14 cellular contexts compared by ENCODE assay signal in genomic region chr2:46989491-46990230, GRCh38. TPM values are rescaled to one million over a fixed set of nuclear protein-coding genes. Genes with fewer than 3 reads are reported as not detected.
DNase-seq lines count a peak whose midpoint lies in the region; ATAC-seq and TF ChIP-seq lines count a peak whose summit lies in the region.
"Had no signal": no experiment of that assay in that cellular context is flagged by ENCODE, and none has a peak within 500 bp of the region (broad histone marks: within the 10 kb centered on the region; RNA-seq: fewer than 3 reads in every experiment).

No MANE protein-coding gene starts in this region.

- 63 to 64% methylated on average over 7 of the region's 7 CpGs for whole genome bisulfite sequencing in esophagus, 2 donors
- 67% methylated on average over 7 of the region's 7 CpGs for WGBS in prostate gland
- WGBS in aorta, 2 donors, result 6 to 11% methylated on average over 7 of the region's 7 CpGs

- DNase-seq in stimulated activated naive CD8-positive, alpha-beta T cell treated with anti-CD3 and anti-CD28 coated beads, Interleukin-15, Interleukin-2, amounts not matched to agents 100 U/mL and 50 U/mL, for 24 hours, result no peak
- DNase-seq in prostate gland (ENCODE audit: low spot score), result no peak
- peak in 1 of 2 donors; percentile 63 for DNase-seq in aorta
- DNase-seq in germinal center (ENCODE audit: low spot score), result no peak
- DNase-seq: activated T-cell treated with anti-CD3 and anti-CD28 coated beads, Interleukin-2, amount 50 U/mL, for 24 hours; NCI-H2081 treated with DMSO at 0.1 percent for 48 hours had no signal

- peak overlapping the region; percentile 32 to 73 for H3K27ac ChIP-seq in esophagus (ENCODE audit: low read depth in 2 of 2, low read length in 1 of 2)
- peak overlapping the region; percentile 62 to 71 for H3K27ac ChIP-seq in prostate gland
- H3K27ac ChIP-seq in aorta (ENCODE audit: low read depth in 1 of 2, low read length in 2 of 2), result peak overlapping the region; percentile 63 to 93
- H3K27ac ChIP-seq: epithelial cell of prostate, KMS-11 had no signal

- no peaks in the 10 kb centered on the region for H3K9me3 Mint-ChIP-seq in stimulated activated naive CD8-positive, alpha-beta T cell treated with anti-CD3 and anti-CD28 coated beads, Interleukin-15, Interleukin-2, amounts not matched to agents 100 ng/mL and 50 ng/mL, for 24 hours
- H3K9me3 Mint-ChIP-seq: activated T-cell treated with anti-CD3 and anti-CD28 coated beads, Interleukin-2, amount 50 U/mL, for 24 hours had no signal

- ATAC-seq in stimulated activated naive CD8-positive, alpha-beta T cell treated with anti-CD3 and anti-CD28 coated beads, Interleukin-15, Interleukin-2, amounts not matched to agents 100 U/mL and 50 U/mL, for 24 hours, result no peak
- no peak for ATAC-seq in aorta (ENCODE audit: low FRiP score)
- no peak for ATAC-seq in GM19324 (IDR thresholded peaks at IDR 0.05; ENCODE audit: low FRiP score, unreplicated experiment)
- ATAC-seq in HG03280 (IDR thresholded peaks at IDR 0.05; ENCODE audit: unreplicated experiment), result no peak
- ATAC-seq: SK-N-SH treated with all-trans-retinoic acid at 6 μM for 48 hours had no signal

- H3K9me3 ChIP-seq in esophagus (ENCODE audit: control insufficient read depth in 2 of 2, insufficient read depth in 1 of 2, low read depth in 1 of 2, low read length in 1 of 2) (no peaks in the 10 kb centered on the region), prostate gland (no peaks in the 10 kb centered on the region), aorta (ENCODE audit: control insufficient read depth, low read length) (no peaks in the 10 kb centered on the region)

- H3K4me1 ChIP-seq in esophagus (ENCODE audit: control insufficient read depth in 2 of 2, insufficient read depth in 2 of 2, low read length in 1 of 2) (peaks cover 11 to 27% of the 10 kb centered on the region in 2 donors), prostate gland (replicated peaks) (peaks cover 20% of the 10 kb centered on the region), aorta (ENCODE audit: control insufficient read depth in 1 of 2, insufficient read depth in 2 of 2, low read length in 2 of 2) (peaks cover 0 to 4% of the 10 kb centered on the region in 2 donors)

- peaks cover 28% of the 10 kb centered on the region for H3K4me1 Mint-ChIP-seq in stimulated activated naive CD8-positive, alpha-beta T cell treated with anti-CD3 and anti-CD28 coated beads, Interleukin-15, Interleukin-2, amounts not matched to agents 100 ng/mL and 50 ng/mL, for 24 hours (ENCODE audit: low read depth)

- TF ChIP-seq POLR2A in prostate gland (IDR thresholded peaks at IDR 0.05), result no peak

- no peaks in the 10 kb centered on the region for H3K27me3 Mint-ChIP-seq in stimulated activated naive CD8-positive, alpha-beta T cell treated with anti-CD3 and anti-CD28 coated beads, Interleukin-15, Interleukin-2, amounts not matched to agents 100 ng/mL and 50 ng/mL, for 24 hours
- H3K27me3 Mint-ChIP-seq: activated T-cell treated with anti-CD3 and anti-CD28 coated beads, Interleukin-2, amount 50 U/mL, for 24 hours had no signal

- H3K36me3 ChIP-seq in esophagus (ENCODE audit: control insufficient read depth in 2 of 2, insufficient read depth in 2 of 2, low read length in 1 of 2) (peaks cover 3 to 34% of the 10 kb centered on the region in 2 donors), prostate gland (peaks cover 0 to 3% of the 10 kb centered on the region in 2 donors), aorta (ENCODE audit: control insufficient read depth in 1 of 2, insufficient read depth in 2 of 2, low read length in 1 of 2) (peaks cover 0 to 6% of the 10 kb centered on the region in 2 donors)

- intact Hi-C loops in prostate gland (cut with DNase I) (no loop called here), aorta (cut with DNase I) (no loop called here)

- H3K27ac Mint-ChIP-seq in stimulated activated naive CD8-positive, alpha-beta T cell treated with anti-CD3 and anti-CD28 coated beads, Interleukin-15, Interleukin-2, amounts not matched to agents 100 ng/mL and 50 ng/mL, for 24 hours, result peak overlapping the region; percentile 49

- H3K36me3 Mint-ChIP-seq in stimulated activated naive CD8-positive, alpha-beta T cell treated with anti-CD3 and anti-CD28 coated beads, Interleukin-15, Interleukin-2, amounts not matched to agents 100 ng/mL and 50 ng/mL, for 24 hours (ENCODE audit: low read depth), result peaks cover 23% of the 10 kb centered on the region

- H3K4me3 Mint-ChIP-seq in stimulated activated naive CD8-positive, alpha-beta T cell treated with anti-CD3 and anti-CD28 coated beads, Interleukin-15, Interleukin-2, amounts not matched to agents 100 ng/mL and 50 ng/mL, for 24 hours, result no peak overlapping the region
- H3K4me3 Mint-ChIP-seq: activated T-cell treated with anti-CD3 and anti-CD28 coated beads, Interleukin-2, amount 50 U/mL, for 24 hours had no signal

- TF ChIP-seq CTCF in prostate gland (IDR thresholded peaks at IDR 0.05), result no peak

- H3K27me3 ChIP-seq in esophagus (ENCODE audit: control insufficient read depth in 1 of 2, insufficient read depth in 2 of 2, low read length in 2 of 2), result no peaks in the 10 kb centered on the region
- H3K27me3 ChIP-seq in prostate gland (replicated peaks; ENCODE audit: insufficient read depth), result no peaks in the 10 kb centered on the region
- H3K27me3 ChIP-seq in aorta (ENCODE audit: control insufficient read depth in 1 of 2, insufficient read depth in 2 of 2, low read length in 1 of 2), result no peaks in the 10 kb centered on the region

- H3K4me3 ChIP-seq in esophagus (ENCODE audit: low read depth in 1 of 2, low read length in 2 of 2) (no peak overlapping the region), prostate gland (no peak overlapping the region), aorta (ENCODE audit: low read length in 2 of 2) (no peak overlapping the region)
- H3K4me3 ChIP-seq: smooth muscle cell had no signal

RNA-seq across cellular contexts. Expression of gene TTC7A, which starts 48.6 kb away (rescaled TPM):
- polyA plus RNA-seq in esophagus (10 to 100 TPM; 14.7 to 20.6 TPM), aorta (10 to 100 TPM; 12.0 to 24.3 TPM)
- total RNA-seq in prostate gland (10 to 100 TPM; 19.3 to 64.4 TPM), aorta (10 to 100 TPM; 29.7 to 53.2 TPM)
